Comparison of ENCODE assay signal across 9 cellular contexts in genomic region chr5:175842947-175843793, GRCh38. TPM values are rescaled to one million over a fixed set of nuclear protein-coding genes. Genes with fewer than 3 reads are reported as not detected.
DNase-seq lines count a peak whose midpoint lies in the region; ATAC-seq and TF ChIP-seq lines count a peak whose summit lies in the region.
"Had no signal": no experiment of that assay in that cellular context is flagged by ENCODE, and none has a peak within 500 bp of the region (broad histone marks: within the 10 kb centered on the region; RNA-seq: fewer than 3 reads in every experiment).

No MANE protein-coding gene starts in this region.

- H3K36me3 ChIP-seq in endodermal cell (ENCODE audit: control insufficient read depth, insufficient read depth, low read length), result no peaks in the 10 kb centered on the region
- H3K36me3 ChIP-seq in lower lobe of right lung, result no peaks in the 10 kb centered on the region

- intact Hi-C loops in lower lobe of right lung (cut with DNase I), result no loop called here

- H3K4me1 Mint-ChIP-seq in endodermal cell, result peaks cover 2% of the 10 kb centered on the region

- no peak overlapping the region for H3K27ac Mint-ChIP-seq in endodermal cell

- H3K36me3 Mint-ChIP-seq in endodermal cell (ENCODE audit: low read depth), result no peaks in the 10 kb centered on the region

- no peak overlapping the region for H3K9ac ChIP-seq in endodermal cell (ENCODE audit: extremely low read depth, low read length, poor library complexity, severe bottlenecking)
- H3K9ac ChIP-seq: parathyroid adenoma had no signal

- no peak for TF ChIP-seq CTCF in endodermal cell (conservative IDR thresholded peaks at IDR 0.05)
- TF ChIP-seq CTCF in lower lobe of right lung (IDR thresholded peaks at IDR 0.05), result no peak

- H3K27ac ChIP-seq in endodermal cell (ENCODE audit: low read depth, low read length), result peak overlapping the region; percentile 50
- no peak overlapping the region for H3K27ac ChIP-seq in lower lobe of right lung
- H3K27ac ChIP-seq: parathyroid adenoma had no signal

- peaks cover 5% of the 10 kb centered on the region for H3K9me3 Mint-ChIP-seq in endodermal cell

- H3K4me1 ChIP-seq in endodermal cell (ENCODE audit: control insufficient read depth, insufficient read depth, low read length) (no peaks in the 10 kb centered on the region), lower lobe of right lung (no peaks in the 10 kb centered on the region)

- ATAC-seq in lower lobe of right lung, result no peak
- ATAC-seq in GM21737 (IDR thresholded peaks at IDR 0.05; ENCODE audit: unreplicated experiment), result no peak
- no peak for ATAC-seq in GM18520 (IDR thresholded peaks at IDR 0.05; ENCODE audit: unreplicated experiment)

- H3K4me3 Mint-ChIP-seq in endodermal cell, result no peak overlapping the region

- DNase-seq in ELF-1 (ENCODE audit: low read depth, low spot score) (peak; percentile 90), NCI-H82 treated with DMSO at 0.1 percent for 48 hours (lab: John Stamatoyannopoulos, UW; ENCODE audit: unreplicated experiment) (peak; percentile 37), endodermal cell (peak; percentile 75), renal cortical epithelial cell (ENCODE audit: low read depth) (peak; percentile 42), lower lobe of right lung (no peak)
- no peak for DNase-seq in activated CD8-positive, alpha-beta memory T cell treated with anti-CD3 and anti-CD28 coated beads, Interleukin-2, amount 50 U/mL, for 4 hours

- no peaks in the 10 kb centered on the region for H3K27me3 ChIP-seq in endodermal cell (ENCODE audit: control insufficient read depth, insufficient read depth, low read length, poor library complexity, severe bottlenecking)
- no peaks in the 10 kb centered on the region for H3K27me3 ChIP-seq in lower lobe of right lung (ENCODE audit: low read depth)

- peaks cover 1% of the 10 kb centered on the region for H3K27me3 Mint-ChIP-seq in endodermal cell (ENCODE audit: insufficient read depth)

- H3K4me3 ChIP-seq in endodermal cell (ENCODE audit: low read length) (no peak overlapping the region), lower lobe of right lung (no peak overlapping the region)

- 51 to 72% methylated on average over 9 to 13 of the region's 13 CpGs for WGBS in endodermal cell (ENCODE audit: insufficient coverage in 1 of 2, insufficient read length in 1 of 2), 2 experiments

- H3K9me3 ChIP-seq in endodermal cell (ENCODE audit: control insufficient read depth, low read length) (peaks cover 8% of the 10 kb centered on the region), lower lobe of right lung (no peaks in the 10 kb centered on the region)

RNA-seq across cellular contexts. Expression of gene CPLX2, which starts 28.2 kb away (rescaled TPM):
- total RNA-seq in endodermal cell, result not detected
- 9.9 TPM for polyA plus RNA-seq in endodermal cell (2013, experiment 1 of 2)
- 10.4 TPM for polyA plus RNA-seq in endodermal cell (2013, experiment 2 of 2)
- not detected in 2 replicates for total RNA-seq in renal cortical epithelial cell
- 0.09 TPM for total RNA-seq in lower lobe of right lung

Comparison
In these comparisons a context has a peak if more than half of its experiments do, and no peak if none do; other contexts are left out.
1. DNase-seq: peak in ELF-1 (single experiment), NCI-H82 treated with DMSO at 0.1 percent for 48 hours (single experiment), endodermal cell (single experiment) and renal cortical epithelial cell (single experiment); none in lower lobe of right lung (single experiment) and activated CD8-positive, alpha-beta memory T cell treated with anti-CD3 and anti-CD28 coated beads, Interleukin-2, amount 50 U/mL, for 4 hours (single experiment).